37 cellular contexts compared by ENCODE assay signal in genomic region chr4:17713779-17714178, GRCh38.
"Had no signal": no experiment of that assay in that cellular context is flagged by ENCODE, and none has a peak within 500 bp of the region (broad histone marks: within the 10 kb centered on the region; RNA-seq: fewer than 3 reads in every experiment).

No MANE protein-coding gene starts in this region.

- H3K27me3 Mint-ChIP-seq: activated B cell treated with CpG ODN at 0.5 μM for 24 hours; activated naive CD8-positive, alpha-beta T cell treated with anti-CD3 and anti-CD28 coated beads for 36 hours had no signal

- H3K4me3 ChIP-seq: adrenal gland, body of pancreas, breast epithelium had no signal

- H3K36me3 Mint-ChIP-seq: activated CD4-positive, alpha-beta memory T cell treated with anti-CD3 and anti-CD28 coated beads for 36 hours; activated naive CD4-positive, alpha-beta T cell treated with anti-CD3 and anti-CD28 coated beads, Interleukin-2, amount 50 U/mL, for 72 hours; activated naive CD8-positive, alpha-beta T cell treated with anti-CD3 and anti-CD28 coated beads for 36 hours had no signal

- H3K9me3 Mint-ChIP-seq: activated B cell treated with CpG ODN at 0.5 μM for 24 hours; activated CD4-positive, alpha-beta memory T cell treated with anti-CD3 and anti-CD28 coated beads for 36 hours; activated CD4-positive, alpha-beta T cell treated with anti-CD3 and anti-CD28 coated beads, Interleukin-2, amount 10 ng/mL, durations not matched to agents 24 days and 14 days; activated CD8-positive, alpha-beta T cell treated with anti-CD3 and anti-CD28 coated beads for 36 hours; activated naive CD4-positive, alpha-beta T cell treated with anti-CD3 and anti-CD28 coated beads for 36 hours; activated naive CD4-positive, alpha-beta T cell treated with anti-CD3 and anti-CD28 coated beads, Interleukin-2, amount 50 U/mL, for 72 hours; activated naive CD8-positive, alpha-beta T cell treated with anti-CD3 and anti-CD28 coated beads for 36 hours; activated T-cell treated with anti-CD3 and anti-CD28 coated beads, Interleukin-2, amount 50 U/mL, for 4 hours; activated T-cell treated with anti-CD3 and anti-CD28 coated beads, Interleukin-2, amount 50 U/mL, for 72 hours; activated T-helper 1 cell treated with anti-CD3 and anti-CD28 coated beads, Interleukin-12 subunit alpha, Interleukin-12 subunit beta, Interleukin-2, Interleukin-4 antibody, amounts not matched to agents 30 ng/mL and 10 ng/mL and 1 ng/mL, durations not matched to agents 14 hours and 24 hours and 36 hours; activated T-helper 17 cell treated with anti-CD3 and anti-CD28 coated beads, Interleukin-2, amount 50 U/mL, for 72 hours; T-helper 1 cell treated with Interleukin-12 subunit alpha and Interleukin-12 subunit beta and Interleukin-4 antibody, amounts not matched to agents 30 μg/mL and 1 μg/mL, for 36 hours; T-helper 2 cell treated with Interferon-gamma antibody and Interleukin-4, amounts not matched to agents 5 μg/mL and 100 μg/mL, for 36 hours had no signal

- H3K4me1 Mint-ChIP-seq: activated B cell treated with CpG ODN at 0.5 μM for 24 hours; activated CD4-positive, alpha-beta T cell treated with anti-CD3 and anti-CD28 coated beads, Interleukin-2, amount 10 ng/mL, durations not matched to agents 24 days and 14 days; activated naive CD8-positive, alpha-beta T cell treated with anti-CD3 and anti-CD28 coated beads for 36 hours; activated T-helper 17 cell treated with anti-CD3 and anti-CD28 coated beads, Interleukin-2, amount 50 U/mL, for 72 hours had no signal

- H3K4me3 Mint-ChIP-seq: activated B cell treated with CpG ODN at 0.5 μM for 24 hours; activated CD4-positive, alpha-beta memory T cell treated with anti-CD3 and anti-CD28 coated beads for 36 hours; activated CD4-positive, alpha-beta T cell treated with anti-CD3 and anti-CD28 coated beads, Interleukin-2, amount 10 ng/mL, durations not matched to agents 24 days and 14 days; activated CD8-positive, alpha-beta T cell treated with anti-CD3 and anti-CD28 coated beads for 36 hours; activated naive CD4-positive, alpha-beta T cell treated with anti-CD3 and anti-CD28 coated beads for 36 hours; activated naive CD8-positive, alpha-beta T cell treated with anti-CD3 and anti-CD28 coated beads for 36 hours; activated T-cell treated with anti-CD3 and anti-CD28 coated beads, Interleukin-2, amount 50 U/mL, for 4 hours; activated T-cell treated with anti-CD3 and anti-CD28 coated beads, Interleukin-2, amount 50 U/mL, for 72 hours; activated T-helper 1 cell treated with anti-CD3 and anti-CD28 coated beads, Interleukin-12 subunit alpha, Interleukin-12 subunit beta, Interleukin-2, Interleukin-4 antibody, amounts not matched to agents 30 ng/mL and 10 ng/mL and 1 ng/mL, durations not matched to agents 14 hours and 24 hours and 36 hours; activated T-helper 17 cell treated with anti-CD3 and anti-CD28 coated beads, Interleukin-2, amount 50 U/mL, for 72 hours; T-helper 1 cell treated with Interleukin-12 subunit alpha and Interleukin-12 subunit beta and Interleukin-4 antibody, amounts not matched to agents 30 μg/mL and 1 μg/mL, for 36 hours; T-helper 2 cell treated with Interferon-gamma antibody and Interleukin-4, amounts not matched to agents 5 μg/mL and 100 μg/mL, for 36 hours had no signal

- FAIRE-seq: astrocyte, TTC549 had no signal

- ATAC-seq: activated CD8-positive, alpha-beta T cell treated with anti-CD3 and anti-CD28 coated beads for 36 hours; activated naive CD4-positive, alpha-beta T cell treated with anti-CD3 and anti-CD28 coated beads, Interleukin-2, amount 50 U/mL, for 72 hours; activated T-cell treated with anti-CD3 and anti-CD28 coated beads, Interleukin-2, amount 50 U/mL, for 4 hours; activated T-cell treated with anti-CD3 and anti-CD28 coated beads, Interleukin-2, amount 50 U/mL, for 72 hours; activated T-helper 17 cell treated with anti-CD3 and anti-CD28 coated beads, Interleukin-2, amount 50 U/mL, for 72 hours; body of pancreas had no signal

- H3K27ac Mint-ChIP-seq: activated B cell treated with CpG ODN at 0.5 μM for 24 hours; activated CD4-positive, alpha-beta memory T cell treated with anti-CD3 and anti-CD28 coated beads for 36 hours; activated CD4-positive, alpha-beta T cell treated with anti-CD3 and anti-CD28 coated beads, Interleukin-2, amount 10 ng/mL, durations not matched to agents 24 days and 14 days; activated CD8-positive, alpha-beta T cell treated with anti-CD3 and anti-CD28 coated beads for 36 hours; activated naive CD4-positive, alpha-beta T cell treated with anti-CD3 and anti-CD28 coated beads for 36 hours; activated naive CD4-positive, alpha-beta T cell treated with anti-CD3 and anti-CD28 coated beads, Interleukin-2, amount 50 U/mL, for 72 hours; activated naive CD8-positive, alpha-beta T cell treated with anti-CD3 and anti-CD28 coated beads for 36 hours; activated T-cell treated with anti-CD3 and anti-CD28 coated beads, Interleukin-2, amount 50 U/mL, for 72 hours; activated T-helper 1 cell treated with anti-CD3 and anti-CD28 coated beads, Interleukin-12 subunit alpha, Interleukin-12 subunit beta, Interleukin-2, Interleukin-4 antibody, amounts not matched to agents 30 ng/mL and 10 ng/mL and 1 ng/mL, durations not matched to agents 14 hours and 24 hours and 36 hours; activated T-helper 17 cell treated with anti-CD3 and anti-CD28 coated beads, Interleukin-2, amount 50 U/mL, for 72 hours; T-helper 1 cell treated with Interleukin-12 subunit alpha and Interleukin-12 subunit beta and Interleukin-4 antibody, amounts not matched to agents 30 μg/mL and 1 μg/mL, for 36 hours; T-helper 2 cell treated with Interferon-gamma antibody and Interleukin-4, amounts not matched to agents 5 μg/mL and 100 μg/mL, for 36 hours had no signal

- DNase-seq: activated B cell treated with CpG ODN at 0.5 μM for 24 hours; activated CD4-positive, alpha-beta memory T cell treated with anti-CD3 and anti-CD28 coated beads for 36 hours; activated CD4-positive, alpha-beta T cell treated with anti-CD3 and anti-CD28 coated beads for 4 hours; activated CD4-positive, alpha-beta T cell treated with anti-CD3 and anti-CD28 coated beads, Interleukin-2, amount 10 ng/mL, durations not matched to agents 24 days and 14 days; activated CD4-positive, alpha-beta T cell treated with anti-CD3 and anti-CD28 coated beads, Interleukin-2, amount 50 U/mL, for 1 hour; activated CD4-positive, alpha-beta T cell treated with anti-CD3 and anti-CD28 coated beads, Interleukin-2, amount 50 U/mL, for 4 hours; activated CD4-positive, CD25-positive, alpha-beta regulatory T cell treated with anti-CD3 and anti-CD28 coated beads, Interleukin-2, amount 50 U/mL, for 72 hours; activated CD8-positive, alpha-beta memory T cell treated with anti-CD3 and anti-CD28 coated beads, Interleukin-2, amount 50 U/mL, for 4 hours; activated CD8-positive, alpha-beta T cell treated with anti-CD3 and anti-CD28 coated beads for 36 hours; activated effector memory CD4-positive, alpha-beta T cell treated with anti-CD3 and anti-CD28 coated beads, Interleukin-2, amount 50 U/mL, for 16 hours; activated gamma-delta T cell treated with Interleukin-2 at 50 U/mL for 16 hours; activated naive CD4-positive, alpha-beta T cell; activated naive CD4-positive, alpha-beta T cell treated with anti-CD3 and anti-CD28 coated beads for 36 hours; activated naive CD4-positive, alpha-beta T cell treated with anti-CD3 and anti-CD28 coated beads, Interleukin-2, amount 50 U/mL, for 16 hours; activated naive CD8-positive, alpha-beta T cell treated with anti-CD3 and anti-CD28 coated beads for 36 hours; activated T-cell treated with anti-CD3 and anti-CD28 coated beads for 4 hours; activated T-cell treated with anti-CD3 and anti-CD28 coated beads, Interleukin-2, amount 50 U/mL, for 1 hour; activated T-cell treated with anti-CD3 and anti-CD28 coated beads, Interleukin-2, amount 50 U/mL, for 4 hours; activated T-cell treated with anti-CD3 and anti-CD28 coated beads, Interleukin-2, amount 50 U/mL, for 72 hours; adrenal gland; amniotic stem cell; aorta; body of pancreas; brain microvascular endothelial cell; central memory CD4-positive, alpha-beta T cell; T-helper 1 cell; T-helper 2 cell; T-helper 9 cell had no signal

- H3K27ac ChIP-seq: adrenal gland, body of pancreas, brain microvascular endothelial cell, breast epithelium, VCaP had no signal

- H3K27me3 ChIP-seq: adrenal gland, body of pancreas, brain microvascular endothelial cell, breast epithelium had no signal

- H3K4me1 ChIP-seq: adrenal gland, body of pancreas, breast epithelium had no signal

- H3K36me3 ChIP-seq: adrenal gland, brain microvascular endothelial cell, breast epithelium had no signal

- H3K9me3 ChIP-seq: adrenal gland, body of pancreas, breast epithelium had no signal
